ENCODE assay signal across 8 cellular contexts in the genomic region with DNA sequence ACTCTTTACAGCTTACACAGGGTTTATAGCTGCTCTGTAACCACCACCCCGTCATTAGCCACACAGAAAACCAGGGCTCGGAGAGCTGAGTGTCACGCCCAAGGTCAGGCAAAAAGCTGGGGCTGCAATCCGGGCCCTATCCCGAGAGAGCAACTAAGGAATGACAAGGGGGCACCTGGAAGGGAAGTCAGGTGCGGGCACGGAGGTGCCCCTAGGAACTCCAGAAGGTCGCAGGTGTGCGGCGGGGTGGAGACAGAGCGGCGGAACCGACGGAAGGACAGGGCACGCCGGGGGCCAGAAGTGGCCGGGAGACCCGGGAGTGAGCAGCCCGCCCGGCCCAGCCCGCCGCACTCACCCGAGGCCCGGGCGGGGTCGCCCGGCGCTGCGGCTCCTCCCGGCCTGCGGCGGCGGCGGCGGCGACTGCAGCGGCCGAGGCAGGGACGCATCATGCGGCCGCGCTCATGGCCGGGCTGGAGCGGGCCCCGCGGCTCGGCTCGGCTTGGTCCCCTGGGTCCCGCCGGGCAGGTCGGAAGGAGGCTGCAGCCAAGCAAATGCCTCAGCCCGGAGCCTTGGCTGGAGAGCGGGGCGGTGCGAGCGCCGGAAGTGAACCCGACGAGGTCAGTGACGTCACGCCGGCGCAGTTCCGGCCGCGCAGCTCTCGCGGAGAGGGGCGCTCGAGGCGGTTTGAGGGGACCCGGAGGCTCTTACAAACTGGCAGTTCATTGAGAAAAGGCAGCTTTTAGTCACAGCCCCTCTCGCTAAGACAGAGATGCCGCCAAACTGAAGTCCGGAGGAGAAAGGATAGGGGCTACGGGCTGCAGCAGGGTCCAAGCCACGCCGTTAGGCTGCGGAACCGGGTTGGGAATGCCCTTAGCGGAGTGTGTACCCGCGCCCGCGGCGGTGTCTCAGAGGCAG. TPM values are rescaled to one million over a fixed set of nuclear protein-coding genes. Genes with fewer than 3 reads are reported as not detected.
DNase-seq lines count a peak whose midpoint lies in the region; ATAC-seq and TF ChIP-seq lines count a peak whose summit lies in the region.

A gene with protein sequence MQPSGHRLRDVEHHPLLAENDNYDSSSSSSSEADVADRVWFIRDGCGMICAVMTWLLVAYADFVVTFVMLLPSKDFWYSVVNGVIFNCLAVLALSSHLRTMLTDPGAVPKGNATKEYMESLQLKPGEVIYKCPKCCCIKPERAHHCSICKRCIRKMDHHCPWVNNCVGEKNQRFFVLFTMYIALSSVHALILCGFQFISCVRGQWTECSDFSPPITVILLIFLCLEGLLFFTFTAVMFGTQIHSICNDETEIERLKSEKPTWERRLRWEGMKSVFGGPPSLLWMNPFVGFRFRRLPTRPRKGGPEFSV (minus strand): TSS at position 605 of the 915 bp plus-strand sequence. CDS start 20,917 bp downstream, outside the sequence.

- H3K36me3 ChIP-seq in A673 (ENCODE audit: insufficient read depth, low read length, poor library complexity, severe bottlenecking) = no peaks in the 10 kb centered on the region

- no peaks in the 10 kb centered on the region for H3K4me1 ChIP-seq in A673 (ENCODE audit: insufficient read depth, low read length, poor library complexity, severe bottlenecking)

- no peaks in the 10 kb centered on the region for H3K27me3 ChIP-seq in A673 (replicated peaks; ENCODE audit: insufficient read depth, low read depth, low read length, poor library complexity)

- POLR2A ChIA-PET in A673 (lab: Charles Lee; ENCODE audit: low non-redundant PET) = interaction anchor here (0.7 kb wide), 2 partner anchors 15 to 32 kb away, joined by 3 to 7 read pairs; no protein-coding TSS in a partner anchor

- H3K27ac ChIP-seq in A673 (ENCODE audit: low read depth, low read length, poor library complexity, severe bottlenecking) = peak within 1 kb of the TSS; percentile 95
- peak within 1 kb of the TSS; percentile 94 for H3K27ac ChIP-seq in caudate nucleus (ENCODE audit: low read depth, low read length)

- no TSS peak for BruUV-seq in A673 (replicated peaks; lab: Mats Ljungman, UMichigan)

- H3K4me3 ChIP-seq in A673 (ENCODE audit: low read depth, low read length, poor library complexity, severe bottlenecking) = peak within 1 kb of the TSS; percentile 99

- DNase-seq in A673 (ENCODE audit: low spot score) = peak; percentile 89
- peak; percentile 83 for DNase-seq in NCI-H2227 treated with DMSO at 0.1 percent for 48 hours (lab: John Stamatoyannopoulos, UW)
- peak; percentile 66 to 77 (median 72) for DNase-seq in activated CD4-positive, CD25-positive, alpha-beta regulatory T cell (lab: John Stamatoyannopoulos, UW)
- DNase-seq in caudate nucleus (lab: John Stamatoyannopoulos, UW) = peak in 60 of 61 donors; percentile 39 to 91 (median 78)
- peak; percentile 89 for DNase-seq in islet precursor cell
- DNase-seq in stimulated activated CD4-positive, alpha-beta T cell treated with anti-CD3 and anti-CD28 coated beads, Interleukin-12 subunit alpha, Interleukin-12 subunit beta, amount 100 ng/mL, for 48 hours (ENCODE audit: low read depth in 2 of 3, low spot score in 1 of 3) = peak; percentile 71 to 81 (median 80)

- TF ChIP-seq CTCF in A673 (conservative IDR thresholded peaks at IDR 0.05; ENCODE audit: low read depth, low read length) = 0 out of 2 replicates have a peak, but pooled peaks have one; percentile 11

- CTCF ChIA-PET in A673 (lab: Charles Lee) = no interaction called here

- intact Hi-C loops in A673 (cut with micrococcal nuclease; ENCODE audit: unreplicated experiment) = no loop called here

- no peaks in the 10 kb centered on the region for H3K9me3 ChIP-seq in A673 (ENCODE audit: low read depth, low read length, poor library complexity, severe bottlenecking)

- peak; percentile 85 for ATAC-seq in GM18520 (IDR thresholded peaks at IDR 0.05; ENCODE audit: unreplicated experiment)
- ATAC-seq in HG03060 (IDR thresholded peaks at IDR 0.05; ENCODE audit: low read depth, unreplicated experiment) = peak; percentile 72

RNA-seq across cellular contexts. Expression of the gene that starts here (rescaled TPM):
- total RNA-seq in A673 (2021) = 42.5 and 43.5 TPM in 2 replicates

Comparison
In these comparisons a context has a peak if more than half of its experiments do, and no peak if none do; other contexts are left out.
1. Peak in every context shown above with its lines: DNase-seq, ATAC-seq, H3K4me3 ChIP-seq and H3K27ac ChIP-seq.